In the genomic region with DNA sequence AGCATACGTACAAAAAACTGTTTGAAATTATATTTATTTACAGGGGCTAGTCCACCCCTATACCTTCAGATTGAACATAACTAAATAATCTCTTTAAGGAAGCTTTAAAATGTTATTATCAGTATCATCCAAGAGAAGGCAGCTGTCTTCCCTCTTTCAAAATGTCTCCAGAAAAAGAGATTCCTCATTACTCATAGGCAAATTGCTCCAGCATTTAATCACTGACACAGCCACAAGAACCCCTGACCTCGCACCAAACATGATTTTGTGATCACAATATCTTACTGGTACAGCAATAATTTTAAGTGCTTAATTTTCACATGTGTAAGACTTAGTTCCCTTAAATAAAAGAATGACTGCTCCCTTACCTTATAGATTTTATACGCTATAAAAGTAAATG, we compare ENCODE assay signal across 23 cellular contexts.
"Had no signal": no experiment of that assay in that cellular context is flagged by ENCODE, and none has a peak within 500 bp of the region (broad histone marks: within the 10 kb centered on the region; RNA-seq: fewer than 3 reads in every experiment).

No MANE protein-coding gene starts in this region.

- H3K4me1 ChIP-seq: ascending aorta, SJCRH30 had no signal

- DNase-seq: activated CD4-positive, alpha-beta T cell treated with anti-CD3 and anti-CD28 coated beads, Interleukin-2, amount 10 ng/mL, durations not matched to agents 24 days and 14 days; activated CD4-positive, alpha-beta T cell treated with anti-CD3 and anti-CD28 coated beads, Interleukin-2, amount 50 U/mL, for 4 hours; activated CD8-positive, alpha-beta T cell treated with anti-CD3 and anti-CD28 coated beads for 36 hours; activated effector memory CD4-positive, alpha-beta T cell treated with anti-CD3 and anti-CD28 coated beads, Interleukin-2, amount 50 U/mL, for 16 hours; activated naive CD4-positive, alpha-beta T cell; activated naive CD4-positive, alpha-beta T cell treated with anti-CD3 and anti-CD28 coated beads, Interleukin-2, amount 50 U/mL, for 16 hours; activated naive CD8-positive, alpha-beta T cell treated with anti-CD3 and anti-CD28 coated beads for 36 hours; activated T-cell treated with anti-CD3 and anti-CD28 coated beads, Interleukin-2, amount 50 U/mL, for 1 hour; activated T-cell treated with anti-CD3 and anti-CD28 coated beads, Interleukin-2, amount 50 U/mL, for 72 hours; amygdala; NCI-H1105; NCI-H1436; NCI-H1694; NCI-H1930; NCI-H2081 treated with DMSO at 0.1 percent for 48 hours; NCI-H345; NCI-H524 treated with DMSO at 0.1 percent for 48 hours; SHP77; SJCRH30; T1000 had no signal

- H3K9me3 ChIP-seq: ascending aorta, SJCRH30 had no signal

- H3K27ac ChIP-seq: ascending aorta, cardiac muscle cell, SJCRH30, SK-N-MC had no signal

- H3K4me3 ChIP-seq: ascending aorta, cardiac muscle cell, SJCRH30, SK-N-MC had no signal

- H3K27me3 ChIP-seq: ascending aorta, cardiac muscle cell, SJCRH30 had no signal
